Comparison of ENCODE assay signal across 23 cellular contexts in genomic region chr9:120526493-120526892, GRCh38.
"Had no signal": no experiment of that assay in that cellular context is flagged by ENCODE, and none has a peak within 500 bp of the region (broad histone marks: within the 10 kb centered on the region; RNA-seq: fewer than 3 reads in every experiment).

No MANE protein-coding gene starts in this region.

- ATAC-seq: effector memory CD8-positive, alpha-beta T cell; gastrocnemius medialis; heart right ventricle; naive thymus-derived CD4-positive, alpha-beta T cell had no signal

- H3K36me3 ChIP-seq: uterus had no signal

- H3K4me3 ChIP-seq: esophagus muscularis mucosa, gastrocnemius medialis, heart right ventricle, left ventricle myocardium inferior, right atrium auricular region, sigmoid colon, skin epidermis, stomach, thoracic aorta, uterus had no signal

- H3K4me1 ChIP-seq: esophagus muscularis mucosa, heart right ventricle, right atrium auricular region, sigmoid colon, uterus had no signal

- H3K9me3 ChIP-seq: esophagus muscularis mucosa, gastrocnemius medialis, heart right ventricle, left ventricle myocardium inferior, neutrophil, right atrium auricular region, sigmoid colon, stomach, thoracic aorta, uterus had no signal

- H3K27me3 ChIP-seq: esophagus muscularis mucosa, gastrocnemius medialis, heart right ventricle, neutrophil, right atrium auricular region, sigmoid colon, stomach, uterus had no signal

- H3K27ac ChIP-seq: epithelial cell of prostate, esophagus muscularis mucosa, gastrocnemius medialis, heart right ventricle, left ventricle myocardium inferior, neutrophil, right atrium auricular region, sigmoid colon, skin epidermis, stomach, thoracic aorta, uterus had no signal

- DNase-seq: effector memory CD8-positive, alpha-beta T cell; gastrocnemius medialis; heart right ventricle; hypothalamus; islet precursor cell; left ventricle myocardium inferior; mesendoderm; naive thymus-derived CD4-positive, alpha-beta T cell; posterior cingulate gyrus; sigmoid colon; stimulated activated CD4-positive, alpha-beta T cell treated with anti-CD3 and anti-CD28 coated beads, Interleukin-2, amount 100 ng/mL, for 24 hours; stimulated activated CD4-positive, alpha-beta T cell treated with anti-CD3 and anti-CD28 coated beads, Interleukin-4, amount 100 ng/mL, for 4 hours; stimulated activated naive CD4-positive, alpha-beta T cell; stomach; substantia nigra; trophoblast cell; uterus had no signal
